1 cellular context compared by ENCODE assay signal in genomic region chr7:107758667-107759066, GRCh38.
A peak's percentile ranks its signal among the peaks of the same experiment; 100 is the strongest.
TF ChIP-seq lines count a peak whose summit lies in the region.

No MANE protein-coding gene starts in this region.

TF ChIP-seq in HepG2, 621 proteins besides CTCF, POLR2A, EP300 and RAD21:
- TF ChIP-seq RBM22 (optimal IDR thresholded peaks at IDR 0.05; ENCODE audit: low read length) (peak; percentile 72), ZNF572 (CRISPR knock-in tag; IDR thresholded peaks at IDR 0.05) (no peak)
